Comparison of ENCODE assay signal across 8 cellular contexts in the genomic region with DNA sequence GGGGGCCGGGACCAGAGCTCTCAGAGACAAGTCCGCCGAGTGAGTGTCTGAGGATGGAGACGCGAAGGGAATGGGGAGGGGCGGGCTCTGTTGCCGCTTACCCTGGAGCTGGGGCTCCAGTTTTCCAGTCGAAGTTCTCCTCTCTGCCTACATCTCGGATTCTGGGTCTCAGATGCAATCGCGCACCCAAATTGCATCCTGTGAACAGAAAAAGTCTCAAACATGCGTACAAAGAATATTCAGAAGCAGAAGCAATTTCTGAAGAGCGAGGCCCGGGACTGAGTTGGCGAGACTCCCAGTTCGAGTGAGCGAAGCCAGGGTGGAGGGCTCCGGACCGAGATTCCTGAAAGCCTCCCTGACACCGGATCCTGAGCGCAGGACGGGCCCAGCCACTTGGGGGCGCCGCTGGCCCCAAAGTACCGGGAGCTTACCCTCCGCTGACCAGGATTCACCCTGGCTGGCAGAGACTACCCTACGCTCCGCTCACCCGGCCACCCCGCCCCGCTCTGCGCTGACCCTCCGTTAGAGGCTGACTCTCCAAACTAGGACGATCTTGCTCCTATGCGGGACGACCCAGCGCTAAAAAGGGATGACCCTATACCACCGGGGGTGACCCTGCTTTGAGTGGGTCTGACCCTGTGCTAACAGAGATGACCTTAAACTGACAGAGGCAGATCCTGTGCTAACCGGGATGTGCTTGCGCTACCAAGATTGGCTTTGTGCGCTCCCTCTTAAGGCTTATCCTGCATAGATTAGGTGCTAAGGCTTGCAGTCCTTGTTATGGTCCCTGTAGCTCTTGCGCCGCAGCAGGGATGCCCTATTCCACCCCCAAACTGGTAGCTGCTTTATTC. TPM values are rescaled to one million over a fixed set of nuclear protein-coding genes. Genes with fewer than 3 reads are reported as not detected.
DNase-seq lines count a peak whose midpoint lies in the region; ATAC-seq and TF ChIP-seq lines count a peak whose summit lies in the region.

No MANE protein-coding gene starts in this region.

- H3K4me1 ChIP-seq in iPS-20b (ENCODE audit: insufficient read depth, low read length), result peaks cover 12% of the 10 kb centered on the region; the same call in 1 of the 2 replicates

- H3K4me3 ChIP-seq in iPS-20b (ENCODE audit: low read length), result peak overlapping the region; percentile 30; the same call in 1 of the 2 replicates

- no peaks in the 10 kb centered on the region; the same call in 1 of the 2 replicates for H3K9me3 ChIP-seq in iPS-20b (ENCODE audit: insufficient read depth, low read depth, low read length)

- DNase-seq in natural killer cell, result no peak
- no peak for DNase-seq in natural killer cell treated with Interleukin-12 subunit alpha and Interleukin-12 subunit beta and Interleukin-15 and Interleukin-18, amount 100 ng/mL, for 72 hours (ENCODE audit: low spot score)
- DNase-seq in NCI-H1436 (lab: John Stamatoyannopoulos, UW), result no peak
- DNase-seq in T-helper 9 cell, result no peak

- H3K9me3 Mint-ChIP-seq in natural killer cell, result no peaks in the 10 kb centered on the region
- H3K9me3 Mint-ChIP-seq in natural killer cell treated with Interleukin-12 subunit alpha and Interleukin-12 subunit beta and Interleukin-15 and Interleukin-18, amount 100 ng/mL, for 72 hours, result no peaks in the 10 kb centered on the region

- intact Hi-C loops in natural killer cell (cut with micrococcal nuclease), result no loop called here

- no peaks in the 10 kb centered on the region for H3K36me3 Mint-ChIP-seq in natural killer cell
- no peaks in the 10 kb centered on the region for H3K36me3 Mint-ChIP-seq in natural killer cell treated with Interleukin-12 subunit alpha and Interleukin-12 subunit beta and Interleukin-15 and Interleukin-18, amount 100 ng/mL, for 72 hours

- TF ChIP-seq CTCF in natural killer cell (IDR thresholded peaks at IDR 0.05), result peak; percentile 15
- TF ChIP-seq CTCF in VCaP (conservative IDR thresholded peaks at IDR 0.05), result peak; percentile 59

- H3K27ac Mint-ChIP-seq in natural killer cell, result no peak overlapping the region
- no peak overlapping the region for H3K27ac Mint-ChIP-seq in natural killer cell treated with Interleukin-12 subunit alpha and Interleukin-12 subunit beta and Interleukin-15 and Interleukin-18, amount 100 ng/mL, for 72 hours

- H3K27ac ChIP-seq in VCaP, result no peak overlapping the region
- H3K27ac ChIP-seq in iPS-20b (ENCODE audit: low read length), result no peak overlapping the region

- peaks cover 39 to 81% of the 10 kb centered on the region in 2 donors for H3K27me3 Mint-ChIP-seq in natural killer cell (ENCODE audit: low read depth in 2 of 2)
- H3K27me3 Mint-ChIP-seq in natural killer cell treated with Interleukin-12 subunit alpha and Interleukin-12 subunit beta and Interleukin-15 and Interleukin-18, amount 100 ng/mL, for 72 hours, result peaks cover 62 to 72% of the 10 kb centered on the region in 2 donors

- no peak overlapping the region for H3K4me3 Mint-ChIP-seq in natural killer cell
- no peak overlapping the region for H3K4me3 Mint-ChIP-seq in natural killer cell treated with Interleukin-12 subunit alpha and Interleukin-12 subunit beta and Interleukin-15 and Interleukin-18, amount 100 ng/mL, for 72 hours

- H3K27me3 ChIP-seq in iPS-20b (ENCODE audit: insufficient read depth, low read length), result peaks cover 94% of the 10 kb centered on the region

- peaks cover 0 to 8% of the 10 kb centered on the region in 2 donors for H3K4me1 Mint-ChIP-seq in natural killer cell
- peaks cover 11 to 17% of the 10 kb centered on the region in 2 donors for H3K4me1 Mint-ChIP-seq in natural killer cell treated with Interleukin-12 subunit alpha and Interleukin-12 subunit beta and Interleukin-15 and Interleukin-18, amount 100 ng/mL, for 72 hours (ENCODE audit: low read depth in 2 of 2)

- peak in 1 of 3 donors; percentile 32 for ATAC-seq in natural killer cell
- no peak for ATAC-seq in natural killer cell treated with Interleukin-12 subunit alpha and Interleukin-12 subunit beta and Interleukin-15 and Interleukin-18, amount 100 ng/mL, for 72 hours
- no peak for ATAC-seq in GM21367 (IDR thresholded peaks at IDR 0.05; ENCODE audit: unreplicated experiment)
- no peak for ATAC-seq in HG02973 (IDR thresholded peaks at IDR 0.05; ENCODE audit: unreplicated experiment)

- H3K9ac ChIP-seq in iPS-20b (ENCODE audit: low read depth, low read length), result no peak overlapping the region

- H3K36me3 ChIP-seq in iPS-20b (ENCODE audit: insufficient read depth, low read depth, low read length), result no peaks in the 10 kb centered on the region

RNA-seq across cellular contexts. Expression of gene FOXD2, which starts 12.1 kb away (rescaled TPM):
- 1 to 10 TPM in 2 of 3 donors, under 1 TPM in 1; 0.49 to 1.4 (median 1.1) TPM for total RNA-seq in natural killer cell
- total RNA-seq in natural killer cell treated with Interleukin-12 subunit alpha and Interleukin-12 subunit beta and Interleukin-15 and Interleukin-18, amount 100 ng/mL, for 72 hours, result under 1 TPM; 0.33 to 0.36 TPM

RNA-seq across cellular contexts. Expression of gene FOXE3, which starts 33.8 kb away (rescaled TPM):
- total RNA-seq in natural killer cell, result not detected
- not detected for total RNA-seq in natural killer cell treated with Interleukin-12 subunit alpha and Interleukin-12 subunit beta and Interleukin-15 and Interleukin-18, amount 100 ng/mL, for 72 hours
